ENCODE assay signal across 8 cellular contexts in the genomic region with DNA sequence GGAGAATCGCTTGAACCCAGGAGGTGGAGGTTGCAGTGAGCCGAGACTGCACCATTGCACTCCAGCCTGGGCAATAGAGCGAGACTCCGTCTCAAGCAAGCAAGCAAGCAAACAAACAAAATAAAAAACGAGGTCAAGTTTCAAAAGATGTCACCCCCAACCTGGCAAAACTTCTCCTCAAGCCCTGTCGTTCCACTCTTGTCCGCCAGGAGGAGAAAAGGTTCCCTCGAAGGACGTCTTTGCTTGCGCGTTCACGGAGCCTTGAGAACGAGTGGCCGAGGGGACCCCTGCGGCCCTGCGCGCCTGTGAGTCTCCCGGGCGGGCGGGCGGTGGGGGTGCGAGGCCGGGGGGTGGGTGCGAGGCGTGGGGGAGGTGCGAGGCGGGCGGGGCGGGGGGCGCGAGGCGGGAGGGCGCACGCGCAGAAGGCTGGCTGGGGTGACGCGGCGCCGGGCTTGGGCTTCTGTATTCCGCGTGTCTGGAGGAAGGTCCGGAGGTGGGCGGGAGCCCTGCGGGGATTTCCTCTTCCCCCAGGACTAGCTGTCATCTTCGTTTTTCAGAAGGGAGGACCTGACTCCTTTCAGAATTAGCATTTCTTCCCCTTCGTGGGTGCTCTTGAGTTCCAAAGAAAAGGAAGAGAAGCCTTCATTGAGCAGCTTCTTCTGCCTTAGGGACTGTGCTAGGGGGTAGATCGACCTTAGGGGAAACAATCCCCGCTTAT. TPM values are rescaled to one million over a fixed set of nuclear protein-coding genes. Genes with fewer than 3 reads are reported as not detected.
DNase-seq lines count a peak whose midpoint lies in the region; ATAC-seq and TF ChIP-seq lines count a peak whose summit lies in the region.

No MANE protein-coding gene starts in this region.

- CTCF ChIA-PET in CD4-positive, alpha-beta T cell (lab: Charles Lee): interaction anchor here (0.9 to 3.3 kb wide), 6 partner anchors 14 to 160 kb away, joined by 3 to 37 read pairs (median 7); partner anchors contain the start of gene KIF1C

- peak; percentile 75 to 85 (median 79) for DNase-seq in CD4-positive, alpha-beta T cell
- DNase-seq in MV-4-11 (lab: John Stamatoyannopoulos, UW): peak; percentile 85
- peak; percentile 53 for DNase-seq in amniotic stem cell (lab: John Stamatoyannopoulos, UW)
- DNase-seq in right cardiac atrium: peak; percentile 81 to 92 (median 92)
- peak; percentile 65 for DNase-seq in prostate gland (ENCODE audit: low spot score)
- DNase-seq in upper lobe of right lung: peak; percentile 92

- H3K4me1 ChIP-seq in right cardiac atrium (ENCODE audit: control insufficient read depth, insufficient read depth, low read length) (no peaks in the 10 kb centered on the region), prostate gland (replicated peaks) (no peaks in the 10 kb centered on the region), upper lobe of right lung (peaks cover 9% of the 10 kb centered on the region)

- H3K4me1 Mint-ChIP-seq in CD4-positive, alpha-beta T cell (ENCODE audit: low read depth): peaks cover 28% of the 10 kb centered on the region
- H3K4me1 Mint-ChIP-seq in T-helper 1 cell treated with Interleukin-12 subunit alpha and Interleukin-12 subunit beta and Interleukin-4 antibody, amounts not matched to agents 30 μg/mL and 1 μg/mL, for 36 hours (ENCODE audit: low read depth): peaks cover 15% of the 10 kb centered on the region

- no peaks in the 10 kb centered on the region for H3K9me3 ChIP-seq in CD4-positive, alpha-beta T cell (ENCODE audit: control insufficient read depth, low read length)
- H3K9me3 ChIP-seq in right cardiac atrium (ENCODE audit: control insufficient read depth, low read length) (no peaks in the 10 kb centered on the region), prostate gland (no peaks in the 10 kb centered on the region), upper lobe of right lung (no peaks in the 10 kb centered on the region)

- peak overlapping the region; percentile 88 for H3K4me3 Mint-ChIP-seq in CD4-positive, alpha-beta T cell
- H3K4me3 Mint-ChIP-seq in T-helper 1 cell treated with Interleukin-12 subunit alpha and Interleukin-12 subunit beta and Interleukin-4 antibody, amounts not matched to agents 30 μg/mL and 1 μg/mL, for 36 hours: peak overlapping the region; percentile 83

- TF ChIP-seq POLR2A in prostate gland (IDR thresholded peaks at IDR 0.05): no peak

- H3K9me3 Mint-ChIP-seq in CD4-positive, alpha-beta T cell: no peaks in the 10 kb centered on the region
- H3K9me3 Mint-ChIP-seq in T-helper 1 cell treated with Interleukin-12 subunit alpha and Interleukin-12 subunit beta and Interleukin-4 antibody, amounts not matched to agents 30 μg/mL and 1 μg/mL, for 36 hours: no peaks in the 10 kb centered on the region

- peak overlapping the region; percentile 61 for H3K27ac ChIP-seq in CD4-positive, alpha-beta T cell (ENCODE audit: low read depth, low read length)
- no peak overlapping the region for H3K27ac ChIP-seq in right cardiac atrium (ENCODE audit: low read length)
- peak overlapping the region in 1 of 2 donors; percentile 44 for H3K27ac ChIP-seq in prostate gland
- H3K27ac ChIP-seq in upper lobe of right lung: peak overlapping the region; percentile 37

- H3K27me3 ChIP-seq in CD4-positive, alpha-beta T cell (ENCODE audit: control insufficient read depth, insufficient read depth, low read length): no peaks in the 10 kb centered on the region
- no peaks in the 10 kb centered on the region for H3K27me3 ChIP-seq in right cardiac atrium (ENCODE audit: control insufficient read depth, insufficient read depth)
- no peaks in the 10 kb centered on the region for H3K27me3 ChIP-seq in prostate gland (replicated peaks; ENCODE audit: insufficient read depth)
- H3K27me3 ChIP-seq in upper lobe of right lung: no peaks in the 10 kb centered on the region

- no peaks in the 10 kb centered on the region for H3K36me3 Mint-ChIP-seq in CD4-positive, alpha-beta T cell (ENCODE audit: low read depth)
- no peaks in the 10 kb centered on the region for H3K36me3 Mint-ChIP-seq in T-helper 1 cell treated with Interleukin-12 subunit alpha and Interleukin-12 subunit beta and Interleukin-4 antibody, amounts not matched to agents 30 μg/mL and 1 μg/mL, for 36 hours (ENCODE audit: low read depth)

- peak; percentile 71 for TF ChIP-seq CTCF in CD4-positive, alpha-beta T cell (IDR thresholded peaks at IDR 0.05)
- TF ChIP-seq CTCF in prostate gland (IDR thresholded peaks at IDR 0.05) (peak; percentile 70 to 81 (median 76)), upper lobe of right lung (IDR thresholded peaks at IDR 0.05) (peak; percentile 73)

- H3K36me3 ChIP-seq in prostate gland: no peaks in the 10 kb centered on the region
- no peaks in the 10 kb centered on the region for H3K36me3 ChIP-seq in upper lobe of right lung

- 4% methylated on average over 48 of the region's 48 CpGs for WGBS in right cardiac atrium
- 5% methylated on average over 40 of the region's 48 CpGs for WGBS in prostate gland

- POLR2A ChIA-PET in CD4-positive, alpha-beta T cell (lab: Charles Lee): interaction anchor here (0.6 to 3.3 kb wide), 13 partner anchors 9 to 567 kb away, joined by 3 to 37 read pairs (median 4); partner anchors contain the start of genes CAMTA2, INCA1, KIF1C and RNF167

- intact Hi-C loops in CD4-positive, alpha-beta T cell (cut with DNase I, micrococcal nuclease): loop anchor here (1.0 to 5.0 kb wide), 3 partner anchors 18 to 46 kb away; partner anchors contain the start of gene ZFP3 (in 1 of the 2)
- intact Hi-C loops in right cardiac atrium (cut with DNase I) (no loop called here), prostate gland (cut with DNase I) (no loop called here), upper lobe of right lung (cut with DNase I) (no loop called here)

- peak overlapping the region; percentile 77 for H3K4me3 ChIP-seq in right cardiac atrium (ENCODE audit: low read length)
- peak overlapping the region; percentile 31 to 44 for H3K4me3 ChIP-seq in prostate gland
- H3K4me3 ChIP-seq in upper lobe of right lung: peak overlapping the region; percentile 47

- H3K27me3 Mint-ChIP-seq in CD4-positive, alpha-beta T cell: no peaks in the 10 kb centered on the region
- H3K27me3 Mint-ChIP-seq in T-helper 1 cell treated with Interleukin-12 subunit alpha and Interleukin-12 subunit beta and Interleukin-4 antibody, amounts not matched to agents 30 μg/mL and 1 μg/mL, for 36 hours (ENCODE audit: low read depth): peaks cover 5% of the 10 kb centered on the region

- peak; percentile 87 for ATAC-seq in CD4-positive, alpha-beta T cell (ENCODE audit: poor library complexity)
- ATAC-seq in GM21423 (IDR thresholded peaks at IDR 0.05; ENCODE audit: unreplicated experiment): peak; percentile 69
- peak; percentile 69 to 71 for ATAC-seq in right cardiac atrium
- ATAC-seq in upper lobe of right lung: peak; percentile 90

- peak overlapping the region; percentile 94 for H3K27ac Mint-ChIP-seq in CD4-positive, alpha-beta T cell
- peak overlapping the region; percentile 92 for H3K27ac Mint-ChIP-seq in T-helper 1 cell treated with Interleukin-12 subunit alpha and Interleukin-12 subunit beta and Interleukin-4 antibody, amounts not matched to agents 30 μg/mL and 1 μg/mL, for 36 hours

RNA-seq across cellular contexts. Expression of gene SLC52A1, which starts 3.7 kb away (rescaled TPM):
- under 1 TPM in 1 of 2 experiments, not detected in 1; 0.17 TPM for total RNA-seq in CD4-positive, alpha-beta T cell
- total RNA-seq in right cardiac atrium: not detected
- not detected for polyA plus RNA-seq in right cardiac atrium
- total RNA-seq in prostate gland: 1 to 10 TPM; 1.6 to 1.7 TPM
- 0.26 TPM for total RNA-seq in upper lobe of right lung

RNA-seq across cellular contexts. Expression of gene KIF1C, which starts 33.8 kb away (rescaled TPM):
- total RNA-seq in CD4-positive, alpha-beta T cell: 10 to 100 TPM; 10.2 to 12.2 TPM
- total RNA-seq in right cardiac atrium (100 to 1,000 TPM; 519 to 727 (median 570) TPM), prostate gland (10 to 100 TPM; 59.5 to 88.9 TPM), upper lobe of right lung (254 TPM)
- 406 TPM for polyA plus RNA-seq in right cardiac atrium

RNA-seq across cellular contexts. Expression of gene INCA1, which starts 34.2 kb away (rescaled TPM):
- under 1 TPM in 1 of 2 experiments, not detected in 1; 0.19 TPM for total RNA-seq in CD4-positive, alpha-beta T cell
- 1 to 10 TPM; 2.2 to 3.8 (median 3.2) TPM for total RNA-seq in right cardiac atrium
- polyA plus RNA-seq in right cardiac atrium: 5.0 TPM
- 1 to 10 TPM; 2.5 to 8.4 TPM for total RNA-seq in prostate gland
- total RNA-seq in upper lobe of right lung: 4.5 TPM

RNA-seq across cellular contexts. Expression of gene CAMTA2, which starts 44.0 kb away (rescaled TPM):
- 10 to 100 TPM; 41.6 to 51.3 TPM for total RNA-seq in CD4-positive, alpha-beta T cell
- 10 to 100 TPM; 35.3 to 44.4 (median 40.3) TPM for total RNA-seq in right cardiac atrium
- 43.5 TPM for polyA plus RNA-seq in right cardiac atrium
- total RNA-seq in prostate gland: 10 to 100 TPM; 13.6 to 40.2 TPM
- total RNA-seq in upper lobe of right lung: 55.8 TPM

RNA-seq across cellular contexts. Expression of gene ZFP3, which starts 46.7 kb away (rescaled TPM):
- 1 to 10 TPM; 2.4 TPM for total RNA-seq in CD4-positive, alpha-beta T cell
- 10 to 100 TPM; 11.7 to 14.2 (median 12.0) TPM for total RNA-seq in right cardiac atrium
- polyA plus RNA-seq in right cardiac atrium: 5.4 TPM
- 1 to 10 TPM; 5.4 to 8.5 TPM for total RNA-seq in prostate gland
- total RNA-seq in upper lobe of right lung: 6.7 TPM

Comparison
In these comparisons a context has a peak if more than half of its experiments do, and no peak if none do; other contexts are left out.
1. RNA of gene KIF1C, which starts 33.8 kb away (total RNA-seq): 519 to 727 TPM in right cardiac atrium, 254 TPM in upper lobe of right lung (single experiment) and 59.5 to 88.9 TPM in prostate gland; 10.2 to 12.2 TPM in CD4-positive, alpha-beta T cell; every median in the first group is over 4 times any median in the second.
2. intact Hi-C loops: an anchor here in CD4-positive, alpha-beta T cell (1.0 to 5.0 kb wide); none called in right cardiac atrium, prostate gland and upper lobe of right lung.
3. Peak in every context shown above with its lines, with median percentiles within 50 percentile points of each other: ATAC-seq, DNase-seq, CTCF ChIP-seq and H3K4me3 ChIP-seq.